8 cellular contexts compared by ENCODE assay signal in genomic region chr5:74641014-74641777, GRCh38. TPM values are rescaled to one million over a fixed set of nuclear protein-coding genes. Genes with fewer than 3 reads are reported as not detected.
DNase-seq lines count a peak whose midpoint lies in the region; ATAC-seq and TF ChIP-seq lines count a peak whose summit lies in the region.

No MANE protein-coding gene starts in this region.

- H3K79me1 ChIP-seq in trophoblast cell (ENCODE audit: low read length) = peaks cover 41% of the 10 kb centered on the region

- peak overlapping the region; percentile 82 for H4K8ac ChIP-seq in trophoblast cell (ENCODE audit: low read depth, low read length)

- intact Hi-C loops in Panc1 (cut with micrococcal nuclease; ENCODE audit: unreplicated experiment) = loop anchor here (2.0 to 10.0 kb wide), 4 partner anchors 246 to 1046 kb away; no protein-coding TSS in a partner anchor

- H3K4me1 ChIP-seq in Panc1 (ENCODE audit: control insufficient read depth, insufficient read depth, low read length) (peaks cover 26% of the 10 kb centered on the region), right atrium auricular region (peaks cover 0 to 38% of the 10 kb centered on the region in 2 donors), trophoblast cell (ENCODE audit: control insufficient read depth in 1 of 2, insufficient read depth in 2 of 2, low read length in 2 of 2) (peaks cover 19 to 26% of the 10 kb centered on the region in 2 experiments)

- H3K23ac ChIP-seq in trophoblast cell (ENCODE audit: low read length) = no peak overlapping the region

- peak overlapping the region; percentile 86 for H2BK120ac ChIP-seq in trophoblast cell (ENCODE audit: insufficient read depth, low read length, poor library complexity)

- H3K9ac ChIP-seq in trophoblast cell (ENCODE audit: low read length) = peak overlapping the region; percentile 86

- peak overlapping the region; percentile 93 for H3K18ac ChIP-seq in trophoblast cell (ENCODE audit: low read length)

- TF ChIP-seq CTCF in Panc1 (IDR thresholded peaks at IDR 0.05) (no peak), right atrium auricular region (IDR thresholded peaks at IDR 0.05) (no peak)

- H3K36me3 ChIP-seq in Panc1 (ENCODE audit: control insufficient read depth, insufficient read depth, low read length) = peaks cover 4% of the 10 kb centered on the region; the same call in 1 of the 2 replicates
- H3K36me3 ChIP-seq in right atrium auricular region = no peaks in the 10 kb centered on the region
- H3K36me3 ChIP-seq in trophoblast cell (ENCODE audit: control insufficient read depth in 1 of 2, insufficient read depth in 2 of 2, low read length in 2 of 2) = peaks cover 3 to 10% of the 10 kb centered on the region in 2 experiments

- WGBS in trophoblast cell (ENCODE audit: extremely low coverage, insufficient coverage, insufficient read length) = no CpG with 5 or more reads among the region's 42 CpGs

- H2BK12ac ChIP-seq in trophoblast cell (ENCODE audit: low read length) = peak overlapping the region; percentile 89

- peak overlapping the region; percentile 75 for H3K4ac ChIP-seq in trophoblast cell (ENCODE audit: low read depth, low read length)

- peak overlapping the region; percentile 80 for H2AFZ ChIP-seq in trophoblast cell (ENCODE audit: insufficient read depth, low read length, poor library complexity)

- H3K9me3 ChIP-seq in Panc1 (ENCODE audit: control insufficient read depth, insufficient read depth, low read depth, low read length) = no peaks in the 10 kb centered on the region
- no peaks in the 10 kb centered on the region for H3K9me3 ChIP-seq in right atrium auricular region
- no peaks in the 10 kb centered on the region for H3K9me3 ChIP-seq in trophoblast cell (ENCODE audit: insufficient read depth, low read depth, low read length)

- in situ Hi-C loops in Panc1 (cut with HindIII; ENCODE audit: low pct_unique_long_range_greater_than_20kb, low sequenced_read_pairs) = no loop called here

- ATAC-seq in GM19328 (IDR thresholded peaks at IDR 0.05; ENCODE audit: unreplicated experiment) (peak; percentile 10), HG03432 (IDR thresholded peaks at IDR 0.05; ENCODE audit: unreplicated experiment) (peak; percentile 27), Panc1 (peak; percentile 73)

- peak overlapping the region; percentile 86 for H3K4me2 ChIP-seq in trophoblast cell (ENCODE audit: low read length)

- H3K4me3 ChIP-seq in Panc1 (ENCODE audit: low read depth in 2 of 2, low read length in 2 of 2) = peak overlapping the region; percentile 79 to 88
- H3K4me3 ChIP-seq in right atrium auricular region = peak overlapping the region; percentile 47 to 72
- H3K4me3 ChIP-seq in trophoblast cell (ENCODE audit: low read depth, low read length) = peak overlapping the region; percentile 90

- peak overlapping the region; percentile 91 for H2AK5ac ChIP-seq in trophoblast cell (ENCODE audit: low read length)

- peak overlapping the region; percentile 75 for H4K12ac ChIP-seq in trophoblast cell (ENCODE audit: low read depth, low read length)

- CTCF ChIA-PET in Panc1 (lab: Charles Lee) = interaction anchor here (0.5 to 1.1 kb wide), 5 partner anchors 429 to 1830 kb away, joined by 3 read pairs; no protein-coding TSS in a partner anchor

- peak in 10 of 14 donors; percentile 28 to 70 (median 52) for DNase-seq in C1 segment of cervical spinal cord (lab: John Stamatoyannopoulos, UW)
- DNase-seq in Panc1 (ENCODE audit: low read depth, low spot score) = peak; percentile 61
- DNase-seq in amniotic stem cell (lab: John Stamatoyannopoulos, UW) = peak; percentile 56
- DNase-seq in right atrium auricular region (ENCODE audit: low spot score) = peak; percentile 81
- peak; percentile 38 to 68 for DNase-seq in trophoblast cell
- DNase-seq in 8988T = no peak

- H3K27ac ChIP-seq in Panc1 (ENCODE audit: low read length) (peak overlapping the region; percentile 78), right atrium auricular region (peak overlapping the region; percentile 76 to 81), trophoblast cell (ENCODE audit: low read depth, low read length) (peak overlapping the region; percentile 86)

- H2BK5ac ChIP-seq in trophoblast cell (ENCODE audit: low read depth, low read length, poor library complexity) = peak overlapping the region; percentile 97

- H3K27me3 ChIP-seq in Panc1 (ENCODE audit: control insufficient read depth, insufficient read depth, low read length) (no peaks in the 10 kb centered on the region), right atrium auricular region (no peaks in the 10 kb centered on the region), trophoblast cell (ENCODE audit: insufficient read depth, low read length) (no peaks in the 10 kb centered on the region)

- POLR2A ChIA-PET in Panc1 (lab: Charles Lee) = interaction anchor here (0.6 kb wide), 1 partner anchor 1024 kb away, joined by 3 read pairs; no protein-coding TSS in a partner anchor

- H3K14ac ChIP-seq in trophoblast cell (ENCODE audit: low read length) = peak overlapping the region; percentile 94

- H4K91ac ChIP-seq in trophoblast cell (ENCODE audit: low read depth, low read length) = peak overlapping the region; percentile 96

- BruUV-seq in Panc1 (replicated peaks; lab: Mats Ljungman, UMichigan) = no TSS peak

- H3K79me2 ChIP-seq in trophoblast cell (ENCODE audit: control insufficient read depth, insufficient read depth, low read length, poor library complexity) = peaks cover 29% of the 10 kb centered on the region

RNA-seq across cellular contexts. Expression of gene ENC1, which starts 0.7 kb away (rescaled TPM):
- total RNA-seq in Panc1 (2021; ENCODE audit: unreplicated experiment) (37.0 TPM), right atrium auricular region (10 to 100 TPM in 1 of 2 donors, 1 to 10 TPM in 1; 5.0 to 18.5 TPM)
- 26.9 TPM for polyA plus RNA-seq in Panc1 (2012; ENCODE audit: insufficient read length)
- polyA plus RNA-seq in trophoblast cell (2013) = 143 and 145 TPM in 2 replicates

RNA-seq across cellular contexts. Expression of gene HEXB, which starts 43.8 kb away (rescaled TPM):
- total RNA-seq in Panc1 (2021; ENCODE audit: unreplicated experiment) (248 TPM), right atrium auricular region (10 to 100 TPM; 52.2 to 65.8 TPM)
- polyA plus RNA-seq in Panc1 (2012; ENCODE audit: insufficient read length) = 123 TPM
- polyA plus RNA-seq in trophoblast cell (2013) = 56.0 and 58.6 TPM in 2 replicates

Comparison
In these comparisons a context has a peak if more than half of its experiments do, and no peak if none do; other contexts are left out.
1. ATAC-seq: peak in every context shown above with its lines; median percentile 73 in Panc1; 27 in HG03432; 10 in GM19328.